22 cellular contexts compared by ENCODE assay signal in the genomic region with DNA sequence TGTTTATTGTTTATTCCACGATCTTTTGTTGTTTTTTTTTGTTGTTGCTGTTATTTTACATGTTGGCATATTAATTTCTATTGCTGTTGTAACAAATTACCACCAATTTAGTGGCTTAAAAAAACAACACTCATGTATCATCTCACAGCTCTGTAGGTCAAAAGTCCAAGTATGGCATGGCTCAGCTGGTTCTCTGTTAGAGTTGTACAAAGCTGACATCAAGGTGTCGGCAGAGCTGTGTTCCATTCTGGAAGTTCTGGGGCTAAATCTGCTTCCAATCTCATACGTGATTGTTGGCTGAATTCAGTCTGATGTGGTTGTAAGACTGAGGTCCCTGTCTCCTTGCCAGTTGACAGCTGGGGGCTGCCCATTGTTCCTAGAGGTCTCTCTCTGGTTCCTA.
"Had no signal": no experiment of that assay in that cellular context is flagged by ENCODE, and none has a peak within 500 bp of the region (broad histone marks: within the 10 kb centered on the region; RNA-seq: fewer than 3 reads in every experiment).

No MANE protein-coding gene starts in this region.

- H3K27me3 Mint-ChIP-seq: activated naive CD8-positive, alpha-beta T cell had no signal

- DNase-seq: activated CD4-positive, alpha-beta T cell treated with anti-CD3 and anti-CD28 coated beads for 1 hour; activated CD4-positive, alpha-beta T cell treated with anti-CD3 and anti-CD28 coated beads, Interleukin-2, amount 50 U/mL, for 4 hours; activated gamma-delta T cell treated with Interleukin-2 at 50 U/mL for 16 hours; amniotic stem cell; cerebellar nuclear complex; endodermal cell; esophagus squamous epithelium; gastrocnemius medialis; hypothalamus; left ventricle myocardium superior; mammary epithelial cell; pancreas; stimulated activated CD4-positive, alpha-beta T cell treated with anti-CD3 and anti-CD28 coated beads, Interleukin-4, amount 100 ng/mL, for 1 hour; stimulated activated naive CD4-positive, alpha-beta T cell treated with Interleukin-2 at 50 U/mL for 16 hours; substantia nigra; thyroid gland; upper lobe of right lung had no signal

- ATAC-seq: gastrocnemius medialis, left ventricle myocardium superior, pancreas, sciatic nerve, SK-N-SH treated with all-trans-retinoic acid at 6 μM for 48 hours, upper lobe of right lung had no signal

- H3K4me3 Mint-ChIP-seq: activated naive CD8-positive, alpha-beta T cell; endodermal cell; mesothelial cell of epicardium; nephron had no signal

- H3K9me3 Mint-ChIP-seq: endodermal cell, mesothelial cell of epicardium, nephron had no signal

- H3K27ac Mint-ChIP-seq: endodermal cell, nephron had no signal
